Comparison of ENCODE assay signal across 10 cellular contexts in the genomic region with DNA sequence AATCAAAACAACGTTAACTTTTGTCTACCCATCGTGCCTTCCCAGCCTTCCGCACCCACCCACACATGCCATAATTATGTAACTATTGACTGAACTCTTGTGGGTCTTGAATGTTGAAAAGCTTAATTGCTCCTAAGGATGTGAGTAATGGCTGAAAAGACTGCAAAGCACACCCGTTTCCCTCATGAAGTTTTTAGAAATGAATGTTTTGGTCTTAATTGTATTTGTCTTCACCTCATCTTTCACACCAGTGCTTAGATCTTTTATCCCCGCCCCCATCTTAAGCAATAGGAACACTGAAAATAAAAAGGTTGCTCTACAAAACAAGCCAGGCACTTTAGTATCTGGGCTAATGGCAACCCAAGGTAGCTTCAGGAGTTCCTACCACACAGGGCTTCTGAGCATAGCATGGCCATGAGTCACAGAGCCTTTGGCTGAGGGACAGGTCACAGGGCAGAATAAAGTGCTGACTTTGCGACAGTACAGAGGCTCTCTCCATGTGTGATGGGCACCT.
DNase-seq lines count a peak whose midpoint lies in the region; ATAC-seq and TF ChIP-seq lines count a peak whose summit lies in the region.
"Had no signal": no experiment of that assay in that cellular context is flagged by ENCODE, and none has a peak within 500 bp of the region (broad histone marks: within the 10 kb centered on the region; RNA-seq: fewer than 3 reads in every experiment).

No MANE protein-coding gene starts in this region.

- H3K9me3 Mint-ChIP-seq in endodermal cell: no peaks in the 10 kb centered on the region
- H3K9me3 Mint-ChIP-seq: natural killer cell treated with Interleukin-12 subunit alpha and Interleukin-12 subunit beta and Interleukin-15 and Interleukin-18, amount 100 ng/mL, for 72 hours had no signal

- H3K4me1 ChIP-seq in endodermal cell (ENCODE audit: control insufficient read depth, insufficient read depth, low read length) (peaks cover 22% of the 10 kb centered on the region), trophoblast cell (ENCODE audit: control insufficient read depth in 1 of 2, insufficient read depth in 2 of 2, low read length in 2 of 2) (peaks cover 9 to 18% of the 10 kb centered on the region in 2 experiments)

- no peak overlapping the region for H2BK120ac ChIP-seq in trophoblast cell (ENCODE audit: insufficient read depth, low read length, poor library complexity)

- no peaks in the 10 kb centered on the region for H3K27me3 Mint-ChIP-seq in endodermal cell (ENCODE audit: insufficient read depth)

- H3K36me3 ChIP-seq in endodermal cell (ENCODE audit: control insufficient read depth, insufficient read depth, low read length): peaks cover 9% of the 10 kb centered on the region
- H3K36me3 ChIP-seq in trophoblast cell (ENCODE audit: control insufficient read depth in 1 of 2, insufficient read depth in 2 of 2, low read length in 2 of 2): no peaks in the 10 kb centered on the region

- no peaks in the 10 kb centered on the region for H3K9me3 ChIP-seq in endodermal cell (ENCODE audit: control insufficient read depth, low read length)
- H3K9me3 ChIP-seq in trophoblast cell (ENCODE audit: insufficient read depth, low read depth, low read length): no peaks in the 10 kb centered on the region

- no peak overlapping the region for H3K23ac ChIP-seq in trophoblast cell (ENCODE audit: low read length)

- H3K4me3 ChIP-seq in endodermal cell (ENCODE audit: low read length): no peak overlapping the region
- H3K4me3 ChIP-seq in trophoblast cell (ENCODE audit: low read depth, low read length): no peak overlapping the region

- no peak overlapping the region for H4K91ac ChIP-seq in trophoblast cell (ENCODE audit: low read depth, low read length)

- no peaks in the 10 kb centered on the region for H3K79me2 ChIP-seq in trophoblast cell (ENCODE audit: control insufficient read depth, insufficient read depth, low read length, poor library complexity)

- no peak overlapping the region for H4K12ac ChIP-seq in trophoblast cell (ENCODE audit: low read depth, low read length)

- peak overlapping the region; percentile 38 for H4K8ac ChIP-seq in trophoblast cell (ENCODE audit: low read depth, low read length)

- H3K27me3 ChIP-seq in endodermal cell (ENCODE audit: control insufficient read depth, insufficient read depth, low read length, poor library complexity, severe bottlenecking): no peaks in the 10 kb centered on the region
- H3K27me3 ChIP-seq in trophoblast cell (ENCODE audit: insufficient read depth, low read length): no peaks in the 10 kb centered on the region

- no peak overlapping the region for H2AK5ac ChIP-seq in trophoblast cell (ENCODE audit: low read length)

- WGBS in endodermal cell (ENCODE audit: insufficient coverage in 1 of 2, insufficient read length in 1 of 2), 2 experiments: 99 to 100% methylated on average over 2 to 5 of the region's 6 CpGs
- no CpG with 5 or more reads among the region's 6 CpGs for WGBS in trophoblast cell (ENCODE audit: extremely low coverage, insufficient coverage, insufficient read length)

- ATAC-seq in GM21515 (IDR thresholded peaks at IDR 0.05; ENCODE audit: unreplicated experiment): no peak

- no peak overlapping the region for H3K4me3 Mint-ChIP-seq in endodermal cell
- H3K4me3 Mint-ChIP-seq: natural killer cell treated with Interleukin-12 subunit alpha and Interleukin-12 subunit beta and Interleukin-15 and Interleukin-18, amount 100 ng/mL, for 72 hours had no signal

- no peak overlapping the region for H2BK5ac ChIP-seq in trophoblast cell (ENCODE audit: low read depth, low read length, poor library complexity)

- DNase-seq in GM04503 (ENCODE audit: low read depth): peak; percentile 49
- DNase-seq in NCI-H226: peak; percentile 64
- DNase-seq in endodermal cell: peak; percentile 69
- peak; percentile 76 to 93 for DNase-seq in trophoblast cell
- DNase-seq in activated CD4-positive, alpha-beta T cell treated with anti-CD3 and anti-CD28 coated beads for 4 hours: no peak
- no peak for DNase-seq in DMS153 treated with DMSO at 0.1 percent for 48 hours (lab: John Stamatoyannopoulos, UW; ENCODE audit: unreplicated experiment)
- DNase-seq: amniotic stem cell, NCI-H524 treated with DMSO at 0.1 percent for 48 hours had no signal

- H3K9ac ChIP-seq in endodermal cell (ENCODE audit: extremely low read depth, low read length, poor library complexity, severe bottlenecking) (no peak overlapping the region), trophoblast cell (ENCODE audit: low read length) (no peak overlapping the region)

- peaks cover 3% of the 10 kb centered on the region for H3K79me1 ChIP-seq in trophoblast cell (ENCODE audit: low read length)

- H3K4ac ChIP-seq in trophoblast cell (ENCODE audit: low read depth, low read length): no peak overlapping the region

- no peak for TF ChIP-seq CTCF in endodermal cell (conservative IDR thresholded peaks at IDR 0.05)

- no peak overlapping the region for H3K18ac ChIP-seq in trophoblast cell (ENCODE audit: low read length)

- H2BK12ac ChIP-seq in trophoblast cell (ENCODE audit: low read length): peak overlapping the region; percentile 64

- no peak overlapping the region for H3K14ac ChIP-seq in trophoblast cell (ENCODE audit: low read length)

- H3K4me1 Mint-ChIP-seq in endodermal cell: peaks cover 41% of the 10 kb centered on the region

- H3K36me3 Mint-ChIP-seq in endodermal cell (ENCODE audit: low read depth): peaks cover 10% of the 10 kb centered on the region
- H3K36me3 Mint-ChIP-seq: natural killer cell treated with Interleukin-12 subunit alpha and Interleukin-12 subunit beta and Interleukin-15 and Interleukin-18, amount 100 ng/mL, for 72 hours had no signal

- H3K27ac ChIP-seq in endodermal cell (ENCODE audit: low read depth, low read length): no peak overlapping the region
- no peak overlapping the region for H3K27ac ChIP-seq in trophoblast cell (ENCODE audit: low read depth, low read length)

- no peak overlapping the region for H2AFZ ChIP-seq in trophoblast cell (ENCODE audit: insufficient read depth, low read length, poor library complexity)

- H3K4me2 ChIP-seq in trophoblast cell (ENCODE audit: low read length): no peak overlapping the region

- H3K27ac Mint-ChIP-seq in endodermal cell: no peak overlapping the region
- H3K27ac Mint-ChIP-seq: natural killer cell treated with Interleukin-12 subunit alpha and Interleukin-12 subunit beta and Interleukin-15 and Interleukin-18, amount 100 ng/mL, for 72 hours had no signal

Comparison
In these comparisons a context has a peak if more than half of its experiments do, and no peak if none do; other contexts are left out.
1. DNase-seq: peak in GM04503 (single experiment), NCI-H226 (single experiment), endodermal cell (single experiment) and trophoblast cell (2 of 2); none in activated CD4-positive, alpha-beta T cell treated with anti-CD3 and anti-CD28 coated beads for 4 hours (0 of 2) and DMS153 treated with DMSO at 0.1 percent for 48 hours (single experiment).